Comparison of ENCODE assay signal across 7 cellular contexts in the genomic region with DNA sequence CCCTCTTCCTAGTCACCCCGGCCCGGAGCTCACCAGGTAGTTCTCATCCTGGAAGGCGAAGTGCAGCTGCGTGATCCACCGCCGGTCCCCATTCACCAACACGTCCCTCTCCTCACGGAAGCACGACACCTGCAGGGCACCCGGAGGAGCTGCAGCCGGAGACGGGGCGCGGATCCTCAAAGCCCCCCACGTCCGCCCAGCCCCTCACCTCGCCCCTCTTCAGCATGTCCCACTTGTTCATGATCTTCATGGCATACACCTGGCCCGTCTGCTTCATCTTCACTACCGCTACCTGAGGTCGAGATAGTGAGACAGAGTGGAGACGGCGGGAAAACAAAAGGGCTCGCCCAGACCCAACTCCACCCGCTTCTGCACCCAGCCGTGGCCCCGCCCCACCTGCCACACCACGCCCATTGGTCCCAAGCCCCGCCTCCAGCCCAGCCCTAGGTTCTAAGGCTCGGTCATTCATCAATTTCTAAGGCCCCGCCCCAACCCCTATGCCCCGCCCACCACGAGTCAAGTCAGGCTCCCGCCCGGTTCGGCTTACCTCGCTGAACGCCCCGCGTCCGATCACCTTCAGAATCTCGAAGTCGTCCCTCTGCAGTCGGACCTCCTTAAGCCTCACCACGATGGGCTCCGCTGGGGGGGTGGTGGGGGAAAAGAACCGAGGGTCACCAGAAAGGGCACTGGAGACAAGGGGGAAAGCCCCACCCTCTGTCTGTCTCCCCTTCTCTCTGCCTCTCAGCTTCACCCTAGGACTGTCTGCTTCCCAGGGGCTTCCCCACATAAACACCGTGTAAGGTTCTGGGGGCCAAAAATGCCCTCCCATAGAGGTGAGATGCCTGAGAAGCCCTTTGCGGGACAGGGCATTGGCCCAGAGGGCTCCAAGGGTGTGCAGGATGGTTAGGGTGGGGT. TPM values are rescaled to one million over a fixed set of nuclear protein-coding genes. Genes with fewer than 3 reads are reported as not detected.
DNase-seq lines count a peak whose midpoint lies in the region; ATAC-seq and TF ChIP-seq lines count a peak whose summit lies in the region.

No MANE protein-coding gene starts in this region.

- CTCF ChIA-PET in activated CD8-positive, alpha-beta memory T cell treated with anti-CD3 and anti-CD28 coated beads, Interleukin-2, amount 10 ng/mL, durations not matched to agents 7 days and 5 days (lab: Charles Lee): interaction anchor here (1.0 to 8.5 kb wide), 13 partner anchors 10 to 102 kb away, joined by 3 to 94 read pairs (median 5); a partner anchor contains a TSS

- peaks cover 2% of the 10 kb centered on the region for H3K36me3 Mint-ChIP-seq in activated CD8-positive, alpha-beta memory T cell treated with anti-CD3 and anti-CD28 coated beads, Interleukin-2, amount 10 ng/mL, durations not matched to agents 7 days and 5 days
- H3K36me3 Mint-ChIP-seq in natural killer cell: no peaks in the 10 kb centered on the region

- H3K27ac Mint-ChIP-seq in activated CD8-positive, alpha-beta memory T cell treated with anti-CD3 and anti-CD28 coated beads, Interleukin-2, amount 10 ng/mL, durations not matched to agents 7 days and 5 days: no peak overlapping the region
- peak overlapping the region in 1 of 2 donors; percentile 90 for H3K27ac Mint-ChIP-seq in natural killer cell
- H3K27ac Mint-ChIP-seq in stimulated activated naive CD8-positive, alpha-beta T cell treated with anti-CD3 and anti-CD28 coated beads, Interleukin-15, amount 100 ng/mL, for 72 hours: no peak overlapping the region

- ATAC-seq in GM18520 (IDR thresholded peaks at IDR 0.05; ENCODE audit: unreplicated experiment) (peak; percentile 49), HG03103 (IDR thresholded peaks at IDR 0.05; ENCODE audit: low read depth, unreplicated experiment) (peak; percentile 67), natural killer cell (peak; percentile 95 to 97 (median 96))
- peak; percentile 97 for ATAC-seq in activated CD8-positive, alpha-beta memory T cell treated with anti-CD3 and anti-CD28 coated beads, Interleukin-2, amount 10 ng/mL, durations not matched to agents 7 days and 5 days
- ATAC-seq in stimulated activated naive CD8-positive, alpha-beta T cell treated with anti-CD3 and anti-CD28 coated beads, Interleukin-15, amount 100 ng/mL, for 72 hours: peak; percentile 91

- H3K4me3 Mint-ChIP-seq in activated CD8-positive, alpha-beta memory T cell treated with anti-CD3 and anti-CD28 coated beads, Interleukin-2, amount 10 ng/mL, durations not matched to agents 7 days and 5 days: peak overlapping the region; percentile 64
- peak overlapping the region; percentile 78 for H3K4me3 Mint-ChIP-seq in natural killer cell
- peak overlapping the region; percentile 79 to 82 for H3K4me3 Mint-ChIP-seq in stimulated activated naive CD8-positive, alpha-beta T cell treated with anti-CD3 and anti-CD28 coated beads, Interleukin-15, amount 100 ng/mL, for 72 hours

- DNase-seq in NCI-H69 (lab: John Stamatoyannopoulos, UW) (peak; percentile 94), epithelial cell of proximal tubule (ENCODE audit: low read depth) (no peak), natural killer cell (peak; percentile 83)
- peak; percentile 96 for DNase-seq in activated CD8-positive, alpha-beta memory T cell treated with anti-CD3 and anti-CD28 coated beads, Interleukin-2, amount 10 ng/mL, durations not matched to agents 7 days and 5 days
- DNase-seq in stimulated activated naive CD8-positive, alpha-beta T cell treated with anti-CD3 and anti-CD28 coated beads, Interleukin-15, amount 100 ng/mL, for 72 hours: peak; percentile 91 to 92

- TF ChIP-seq CTCF in epithelial cell of proximal tubule (conservative IDR thresholded peaks at IDR 0.05; ENCODE audit: low read depth, low read length) (peak; percentile 68), natural killer cell (IDR thresholded peaks at IDR 0.05) (peak; percentile 66)

- no peaks in the 10 kb centered on the region for H3K9me3 Mint-ChIP-seq in activated CD8-positive, alpha-beta memory T cell treated with anti-CD3 and anti-CD28 coated beads, Interleukin-2, amount 10 ng/mL, durations not matched to agents 7 days and 5 days (ENCODE audit: low read depth)
- H3K9me3 Mint-ChIP-seq in natural killer cell: no peaks in the 10 kb centered on the region
- no peaks in the 10 kb centered on the region for H3K9me3 Mint-ChIP-seq in stimulated activated naive CD8-positive, alpha-beta T cell treated with anti-CD3 and anti-CD28 coated beads, Interleukin-15, amount 100 ng/mL, for 72 hours

- intact Hi-C loops in natural killer cell (cut with micrococcal nuclease): loop anchor here (1.0 to 10.0 kb wide), 3 partner anchors 9 to 235 kb away; a partner anchor contains a TSS

- peaks cover 13% of the 10 kb centered on the region for H3K4me1 Mint-ChIP-seq in activated CD8-positive, alpha-beta memory T cell treated with anti-CD3 and anti-CD28 coated beads, Interleukin-2, amount 10 ng/mL, durations not matched to agents 7 days and 5 days
- peaks cover 21 to 34% of the 10 kb centered on the region in 2 donors for H3K4me1 Mint-ChIP-seq in natural killer cell
- peaks cover 23% of the 10 kb centered on the region for H3K4me1 Mint-ChIP-seq in stimulated activated naive CD8-positive, alpha-beta T cell treated with anti-CD3 and anti-CD28 coated beads, Interleukin-15, amount 100 ng/mL, for 72 hours

- peaks cover 10% of the 10 kb centered on the region for H3K27me3 Mint-ChIP-seq in activated CD8-positive, alpha-beta memory T cell treated with anti-CD3 and anti-CD28 coated beads, Interleukin-2, amount 10 ng/mL, durations not matched to agents 7 days and 5 days
- peaks cover 9 to 12% of the 10 kb centered on the region in 2 donors for H3K27me3 Mint-ChIP-seq in natural killer cell (ENCODE audit: low read depth in 2 of 2)
- peaks cover 72% of the 10 kb centered on the region for H3K27me3 Mint-ChIP-seq in stimulated activated naive CD8-positive, alpha-beta T cell treated with anti-CD3 and anti-CD28 coated beads, Interleukin-15, amount 100 ng/mL, for 72 hours

- peak overlapping the region; percentile 39 for H3K4me3 ChIP-seq in epithelial cell of proximal tubule (ENCODE audit: low read depth, low read length)

RNA-seq across cellular contexts. Expression of a gene that starts 2.8 kb away (rescaled TPM):
- total RNA-seq in activated CD8-positive, alpha-beta memory T cell treated with anti-CD3 and anti-CD28 coated beads, Interleukin-2, amount 10 ng/mL, durations not matched to agents 7 days and 5 days: 10 to 100 TPM; 26.7 to 31.0 TPM
- total RNA-seq in epithelial cell of proximal tubule: 10.9 and 21.0 TPM in 2 replicates
- total RNA-seq in natural killer cell: 10 to 100 TPM; 48.1 to 67.5 (median 49.8) TPM

RNA-seq across cellular contexts. Expression of a gene that starts 10.4 kb away (rescaled TPM):
- total RNA-seq in activated CD8-positive, alpha-beta memory T cell treated with anti-CD3 and anti-CD28 coated beads, Interleukin-2, amount 10 ng/mL, durations not matched to agents 7 days and 5 days: 1 to 10 TPM; 1.5 to 2.8 TPM
- 8.2 and 11.2 TPM in 2 replicates for total RNA-seq in epithelial cell of proximal tubule
- total RNA-seq in natural killer cell: 1 to 10 TPM; 2.1 to 3.3 (median 3.1) TPM

RNA-seq across cellular contexts. Expression of a gene that starts 13.2 kb away (rescaled TPM):
- 10 to 100 TPM; 47.0 to 47.9 TPM for total RNA-seq in activated CD8-positive, alpha-beta memory T cell treated with anti-CD3 and anti-CD28 coated beads, Interleukin-2, amount 10 ng/mL, durations not matched to agents 7 days and 5 days
- total RNA-seq in epithelial cell of proximal tubule (35.7 and 38.8 TPM in 2 replicates), natural killer cell (10 to 100 TPM; 66.2 to 82.1 (median 66.3) TPM)

RNA-seq across cellular contexts. Expression of a gene that starts 35.6 kb away (rescaled TPM):
- total RNA-seq in activated CD8-positive, alpha-beta memory T cell treated with anti-CD3 and anti-CD28 coated beads, Interleukin-2, amount 10 ng/mL, durations not matched to agents 7 days and 5 days: under 1 TPM; 0.19 to 0.23 TPM
- total RNA-seq in epithelial cell of proximal tubule (0.07 TPM in 1 of 2 replicates, not detected in the other), natural killer cell (under 1 TPM; 0.18 to 0.63 (median 0.31) TPM)

RNA-seq across cellular contexts. Expression of a gene that starts 46.2 kb away (rescaled TPM):
- total RNA-seq in activated CD8-positive, alpha-beta memory T cell treated with anti-CD3 and anti-CD28 coated beads, Interleukin-2, amount 10 ng/mL, durations not matched to agents 7 days and 5 days: not detected
- not detected in 2 replicates for total RNA-seq in epithelial cell of proximal tubule
- total RNA-seq in natural killer cell: not detected
